ENCODE assay signal across 8 cellular contexts in genomic region chr7:103343758-103344452, GRCh38. TPM values are rescaled to one million over a fixed set of nuclear protein-coding genes. Genes with fewer than 3 reads are reported as not detected.
DNase-seq lines count a peak whose midpoint lies in the region; ATAC-seq and TF ChIP-seq lines count a peak whose summit lies in the region.

No MANE protein-coding gene starts in this region.

- ATAC-seq in GM18867 (IDR thresholded peaks at IDR 0.05; ENCODE audit: unreplicated experiment) (peak; percentile 8), HG03342 (IDR thresholded peaks at IDR 0.05; ENCODE audit: unreplicated experiment) (peak; percentile 14), lower lobe of right lung (peak in 1 of 2 donors; percentile 64)
- peak; percentile 26 for ATAC-seq in central memory CD8-positive, alpha-beta T cell (replicated peaks; ENCODE audit: extremely low read depth, poor library complexity, severe bottlenecking)

- H3K27me3 Mint-ChIP-seq in central memory CD8-positive, alpha-beta T cell = no peaks in the 10 kb centered on the region

- no peaks in the 10 kb centered on the region for H3K9me3 Mint-ChIP-seq in central memory CD8-positive, alpha-beta T cell

- H3K4me1 Mint-ChIP-seq in central memory CD8-positive, alpha-beta T cell = peaks cover 53% of the 10 kb centered on the region

- peaks cover 43% of the 10 kb centered on the region for H3K36me3 Mint-ChIP-seq in central memory CD8-positive, alpha-beta T cell (ENCODE audit: insufficient read depth)

- peak overlapping the region; percentile 100 for H3K4me3 Mint-ChIP-seq in central memory CD8-positive, alpha-beta T cell

- no peaks in the 10 kb centered on the region for H3K27me3 ChIP-seq in lower lobe of right lung (ENCODE audit: low read depth)

- H3K4me1 ChIP-seq in lower lobe of right lung = peaks cover 42% of the 10 kb centered on the region

- no peaks in the 10 kb centered on the region for H3K9me3 ChIP-seq in lower lobe of right lung

- intact Hi-C loops in lower lobe of right lung (cut with DNase I) = no loop called here

- peak overlapping the region; percentile 91 for H3K27ac ChIP-seq in lower lobe of right lung

- peak overlapping the region; percentile 100 for H3K27ac Mint-ChIP-seq in central memory CD8-positive, alpha-beta T cell (ENCODE audit: low read depth)

- TF ChIP-seq CTCF in lower lobe of right lung (IDR thresholded peaks at IDR 0.05) = no peak

- H3K4me3 ChIP-seq in lower lobe of right lung = peak overlapping the region; percentile 90

- peaks cover 33% of the 10 kb centered on the region for H3K36me3 ChIP-seq in lower lobe of right lung

- peak; percentile 45 for DNase-seq in AG20443 (ENCODE audit: low spot score)
- peak in 3 of 5 experiments; percentile 12 to 60 (median 14) for DNase-seq in T-helper 2 cell
- no peak for DNase-seq in central memory CD8-positive, alpha-beta T cell (ENCODE audit: low spot score in 2 of 2)
- peak; percentile 52 for DNase-seq in lower lobe of right lung
- peak; percentile 4 for DNase-seq in stimulated activated CD8-positive, alpha-beta memory T cell treated with anti-CD3 and anti-CD28 coated beads, Interleukin-7, amount 100 ng/mL, for 24 hours (ENCODE audit: low read depth)
- no peak for DNase-seq in NCI-H1436 (lab: John Stamatoyannopoulos, UW)

RNA-seq across cellular contexts. Expression of gene DNAJC2, which starts 0.7 kb away (rescaled TPM):
- total RNA-seq in lower lobe of right lung = 17.1 TPM

RNA-seq across cellular contexts. Expression of gene PSMC2, which starts 3.5 kb away (rescaled TPM):
- 89.4 TPM for total RNA-seq in lower lobe of right lung

RNA-seq across cellular contexts. Expression of gene PMPCB, which starts 46.7 kb away (rescaled TPM):
- 47.7 TPM for total RNA-seq in lower lobe of right lung

Comparison
In these comparisons a context has a peak if more than half of its experiments do, and no peak if none do; other contexts are left out.
1. DNase-seq: peak in AG20443 (single experiment), T-helper 2 cell (3 of 5), lower lobe of right lung (single experiment) and stimulated activated CD8-positive, alpha-beta memory T cell treated with anti-CD3 and anti-CD28 coated beads, Interleukin-7, amount 100 ng/mL, for 24 hours (single experiment); none in central memory CD8-positive, alpha-beta T cell (0 of 2) and NCI-H1436 (single experiment).